ENCODE assay signal across 1 cellular context in the genomic region with DNA sequence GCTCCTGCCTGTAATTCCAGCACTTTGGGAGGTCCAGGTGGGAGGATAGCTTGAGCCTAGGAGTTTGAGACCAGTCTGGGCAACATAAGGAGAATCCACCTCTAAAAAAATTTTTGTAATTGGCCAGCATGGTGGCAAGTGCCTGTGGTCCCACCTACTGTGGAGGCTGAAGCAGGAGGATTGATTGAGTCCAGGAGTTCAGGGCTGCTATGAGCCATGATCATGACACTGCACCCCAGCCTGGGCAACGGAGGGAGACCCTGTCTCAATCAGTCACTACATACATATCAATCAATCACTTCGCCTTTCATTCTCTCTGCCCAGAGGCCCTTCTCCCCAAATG.
TF ChIP-seq lines count a peak whose summit lies in the region.

No MANE protein-coding gene starts in this region.

TF ChIP-seq in A549, 52 proteins besides CTCF, POLR2A, EP300 and RAD21:
- TF ChIP-seq, protein P1, sequence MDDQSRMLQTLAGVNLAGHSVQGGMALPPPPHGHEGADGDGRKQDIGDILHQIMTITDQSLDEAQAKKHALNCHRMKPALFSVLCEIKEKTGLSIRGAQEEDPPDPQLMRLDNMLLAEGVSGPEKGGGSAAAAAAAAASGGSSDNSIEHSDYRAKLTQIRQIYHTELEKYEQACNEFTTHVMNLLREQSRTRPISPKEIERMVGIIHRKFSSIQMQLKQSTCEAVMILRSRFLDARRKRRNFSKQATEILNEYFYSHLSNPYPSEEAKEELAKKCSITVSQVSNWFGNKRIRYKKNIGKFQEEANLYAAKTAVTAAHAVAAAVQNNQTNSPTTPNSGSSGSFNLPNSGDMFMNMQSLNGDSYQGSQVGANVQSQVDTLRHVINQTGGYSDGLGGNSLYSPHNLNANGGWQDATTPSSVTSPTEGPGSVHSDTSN (IDR thresholded peaks at IDR 0.05): no peak
- TF ChIP-seq MYC (IDR thresholded peaks at IDR 0.05; ENCODE audit: borderline replicate concordance, low read length): no peak
- no peak for TF ChIP-seq EHMT2 (IDR thresholded peaks at IDR 0.05; ENCODE audit: low read depth)
TF ChIP-seq in A549: peak in this region for 0.
